ENCODE assay signal across 1 cellular context in the genomic region with DNA sequence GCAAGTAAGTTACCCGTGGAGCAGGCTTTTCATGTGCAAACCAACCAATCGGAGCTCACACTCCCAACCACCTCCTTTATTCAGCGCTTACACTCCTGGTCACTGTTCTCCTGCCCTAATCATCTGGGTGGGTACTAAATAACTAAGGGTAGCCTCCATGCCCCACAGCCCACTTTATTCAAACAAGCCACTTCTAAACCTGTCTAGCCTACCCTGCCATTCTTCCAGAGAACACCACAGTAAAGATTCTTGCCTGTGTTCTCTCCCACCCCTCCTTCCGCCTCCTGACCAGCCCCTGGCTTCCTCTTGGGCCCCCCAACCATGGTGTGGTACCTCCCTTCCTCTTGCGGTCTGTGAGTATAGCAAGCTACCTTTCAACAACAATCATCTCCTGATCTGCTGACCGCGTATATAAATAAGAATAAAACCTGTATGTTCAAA.
TF ChIP-seq lines count a peak whose summit lies in the region.

No MANE protein-coding gene starts in this region.

TF ChIP-seq in GM12878, 131 proteins besides CTCF, POLR2A, EP300 and RAD21 (continued from another document):
- TF ChIP-seq PAX5 (IDR thresholded peaks at IDR 0.05; ENCODE audit: borderline replicate concordance, low read depth, low read length) (no peak), GATAD2B (conservative IDR thresholded peaks at IDR 0.05; ENCODE audit: low read depth) (no peak), SMAD5 (IDR thresholded peaks at IDR 0.05; ENCODE audit: low read depth) (no peak; the same call in 1 of the 2 replicates), BACH1 (IDR thresholded peaks at IDR 0.05; ENCODE audit: borderline replicate concordance) (no peak), TAF1 (IDR thresholded peaks at IDR 0.05; ENCODE audit: borderline replicate concordance, low read depth, low read length) (no peak), SRF (IDR thresholded peaks at IDR 0.05; ENCODE audit: low read depth in 2 of 2, low read length in 2 of 2) (no peak), HDAC2 (IDR thresholded peaks at IDR 0.05) (no peak), TCF7 (IDR thresholded peaks at IDR 0.05; ENCODE audit: borderline replicate concordance) (no peak), NFXL1 (IDR thresholded peaks at IDR 0.05; ENCODE audit: borderline replicate concordance) (no peak), ZNF207 (IDR thresholded peaks at IDR 0.05; ENCODE audit: borderline replicate concordance) (no peak), ZNF217 (IDR thresholded peaks at IDR 0.05) (no peak), NR2F1 (conservative IDR thresholded peaks at IDR 0.05) (no peak), SMARCA5 (IDR thresholded peaks at IDR 0.05) (no peak), ZSCAN29 (IDR thresholded peaks at IDR 0.05) (no peak), RBBP5 (conservative IDR thresholded peaks at IDR 0.05) (no peak), HDAC6 (IDR thresholded peaks at IDR 0.05; ENCODE audit: unreplicated experiment) (no peak), FOXK2 (IDR thresholded peaks at IDR 0.05) (peak; percentile 85), HDGF (IDR thresholded peaks at IDR 0.05) (no peak), PML (IDR thresholded peaks at IDR 0.05; ENCODE audit: low read length) (no peak), NFYA (IDR thresholded peaks at IDR 0.05; ENCODE audit: borderline replicate concordance, low read depth, low read length) (no peak), CBX3 (IDR thresholded peaks at IDR 0.05; ENCODE audit: borderline replicate concordance, low read depth) (no peak), RB1 (IDR thresholded peaks at IDR 0.05; ENCODE audit: borderline replicate concordance) (no peak), NFIC (IDR thresholded peaks at IDR 0.05; ENCODE audit: low read depth, low read length) (0 out of 2 replicates have a peak, but pooled peaks have one; percentile 40), GABPA (IDR thresholded peaks at IDR 0.05; ENCODE audit: low read depth) (no peak), NRF1 (conservative IDR thresholded peaks at IDR 0.05; ENCODE audit: low read depth, low read length) (no peak)
- TF ChIP-seq, protein P1, sequence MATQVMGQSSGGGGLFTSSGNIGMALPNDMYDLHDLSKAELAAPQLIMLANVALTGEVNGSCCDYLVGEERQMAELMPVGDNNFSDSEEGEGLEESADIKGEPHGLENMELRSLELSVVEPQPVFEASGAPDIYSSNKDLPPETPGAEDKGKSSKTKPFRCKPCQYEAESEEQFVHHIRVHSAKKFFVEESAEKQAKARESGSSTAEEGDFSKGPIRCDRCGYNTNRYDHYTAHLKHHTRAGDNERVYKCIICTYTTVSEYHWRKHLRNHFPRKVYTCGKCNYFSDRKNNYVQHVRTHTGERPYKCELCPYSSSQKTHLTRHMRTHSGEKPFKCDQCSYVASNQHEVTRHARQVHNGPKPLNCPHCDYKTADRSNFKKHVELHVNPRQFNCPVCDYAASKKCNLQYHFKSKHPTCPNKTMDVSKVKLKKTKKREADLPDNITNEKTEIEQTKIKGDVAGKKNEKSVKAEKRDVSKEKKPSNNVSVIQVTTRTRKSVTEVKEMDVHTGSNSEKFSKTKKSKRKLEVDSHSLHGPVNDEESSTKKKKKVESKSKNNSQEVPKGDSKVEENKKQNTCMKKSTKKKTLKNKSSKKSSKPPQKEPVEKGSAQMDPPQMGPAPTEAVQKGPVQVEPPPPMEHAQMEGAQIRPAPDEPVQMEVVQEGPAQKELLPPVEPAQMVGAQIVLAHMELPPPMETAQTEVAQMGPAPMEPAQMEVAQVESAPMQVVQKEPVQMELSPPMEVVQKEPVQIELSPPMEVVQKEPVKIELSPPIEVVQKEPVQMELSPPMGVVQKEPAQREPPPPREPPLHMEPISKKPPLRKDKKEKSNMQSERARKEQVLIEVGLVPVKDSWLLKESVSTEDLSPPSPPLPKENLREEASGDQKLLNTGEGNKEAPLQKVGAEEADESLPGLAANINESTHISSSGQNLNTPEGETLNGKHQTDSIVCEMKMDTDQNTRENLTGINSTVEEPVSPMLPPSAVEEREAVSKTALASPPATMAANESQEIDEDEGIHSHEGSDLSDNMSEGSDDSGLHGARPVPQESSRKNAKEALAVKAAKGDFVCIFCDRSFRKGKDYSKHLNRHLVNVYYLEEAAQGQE (IDR thresholded peaks at IDR 0.05; ENCODE audit: low read depth, low read length) = no peak
- TF ChIP-seq, protein P2, sequence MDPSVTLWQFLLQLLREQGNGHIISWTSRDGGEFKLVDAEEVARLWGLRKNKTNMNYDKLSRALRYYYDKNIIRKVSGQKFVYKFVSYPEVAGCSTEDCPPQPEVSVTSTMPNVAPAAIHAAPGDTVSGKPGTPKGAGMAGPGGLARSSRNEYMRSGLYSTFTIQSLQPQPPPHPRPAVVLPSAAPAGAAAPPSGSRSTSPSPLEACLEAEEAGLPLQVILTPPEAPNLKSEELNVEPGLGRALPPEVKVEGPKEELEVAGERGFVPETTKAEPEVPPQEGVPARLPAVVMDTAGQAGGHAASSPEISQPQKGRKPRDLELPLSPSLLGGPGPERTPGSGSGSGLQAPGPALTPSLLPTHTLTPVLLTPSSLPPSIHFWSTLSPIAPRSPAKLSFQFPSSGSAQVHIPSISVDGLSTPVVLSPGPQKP (IDR thresholded peaks at IDR 0.05; ENCODE audit: low read depth, low read length) = no peak
- TF ChIP-seq, protein P3, sequence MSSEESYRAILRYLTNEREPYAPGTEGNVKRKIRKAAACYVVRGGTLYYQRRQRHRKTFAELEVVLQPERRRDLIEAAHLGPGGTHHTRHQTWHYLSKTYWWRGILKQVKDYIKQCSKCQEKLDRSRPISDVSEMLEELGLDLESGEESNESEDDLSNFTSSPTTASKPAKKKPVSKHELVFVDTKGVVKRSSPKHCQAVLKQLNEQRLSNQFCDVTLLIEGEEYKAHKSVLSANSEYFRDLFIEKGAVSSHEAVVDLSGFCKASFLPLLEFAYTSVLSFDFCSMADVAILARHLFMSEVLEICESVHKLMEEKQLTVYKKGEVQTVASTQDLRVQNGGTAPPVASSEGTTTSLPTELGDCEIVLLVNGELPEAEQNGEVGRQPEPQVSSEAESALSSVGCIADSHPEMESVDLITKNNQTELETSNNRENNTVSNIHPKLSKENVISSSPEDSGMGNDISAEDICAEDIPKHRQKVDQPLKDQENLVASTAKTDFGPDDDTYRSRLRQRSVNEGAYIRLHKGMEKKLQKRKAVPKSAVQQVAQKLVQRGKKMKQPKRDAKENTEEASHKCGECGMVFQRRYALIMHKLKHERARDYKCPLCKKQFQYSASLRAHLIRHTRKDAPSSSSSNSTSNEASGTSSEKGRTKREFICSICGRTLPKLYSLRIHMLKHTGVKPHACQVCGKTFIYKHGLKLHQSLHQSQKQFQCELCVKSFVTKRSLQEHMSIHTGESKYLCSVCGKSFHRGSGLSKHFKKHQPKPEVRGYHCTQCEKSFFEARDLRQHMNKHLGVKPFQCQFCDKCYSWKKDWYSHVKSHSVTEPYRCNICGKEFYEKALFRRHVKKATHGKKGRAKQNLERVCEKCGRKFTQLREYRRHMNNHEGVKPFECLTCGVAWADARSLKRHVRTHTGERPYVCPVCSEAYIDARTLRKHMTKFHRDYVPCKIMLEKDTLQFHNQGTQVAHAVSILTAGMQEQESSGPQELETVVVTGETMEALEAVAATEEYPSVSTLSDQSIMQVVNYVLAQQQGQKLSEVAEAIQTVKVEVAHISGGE (CRISPR knock-in tag; IDR thresholded peaks at IDR 0.05) = no peak
- TF ChIP-seq, protein P4, sequence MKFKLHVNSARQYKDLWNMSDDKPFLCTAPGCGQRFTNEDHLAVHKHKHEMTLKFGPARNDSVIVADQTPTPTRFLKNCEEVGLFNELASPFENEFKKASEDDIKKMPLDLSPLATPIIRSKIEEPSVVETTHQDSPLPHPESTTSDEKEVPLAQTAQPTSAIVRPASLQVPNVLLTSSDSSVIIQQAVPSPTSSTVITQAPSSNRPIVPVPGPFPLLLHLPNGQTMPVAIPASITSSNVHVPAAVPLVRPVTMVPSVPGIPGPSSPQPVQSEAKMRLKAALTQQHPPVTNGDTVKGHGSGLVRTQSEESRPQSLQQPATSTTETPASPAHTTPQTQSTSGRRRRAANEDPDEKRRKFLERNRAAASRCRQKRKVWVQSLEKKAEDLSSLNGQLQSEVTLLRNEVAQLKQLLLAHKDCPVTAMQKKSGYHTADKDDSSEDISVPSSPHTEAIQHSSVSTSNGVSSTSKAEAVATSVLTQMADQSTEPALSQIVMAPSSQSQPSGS (IDR thresholded peaks at IDR 0.05; ENCODE audit: low read length) = no peak
- TF ChIP-seq, protein P5, sequence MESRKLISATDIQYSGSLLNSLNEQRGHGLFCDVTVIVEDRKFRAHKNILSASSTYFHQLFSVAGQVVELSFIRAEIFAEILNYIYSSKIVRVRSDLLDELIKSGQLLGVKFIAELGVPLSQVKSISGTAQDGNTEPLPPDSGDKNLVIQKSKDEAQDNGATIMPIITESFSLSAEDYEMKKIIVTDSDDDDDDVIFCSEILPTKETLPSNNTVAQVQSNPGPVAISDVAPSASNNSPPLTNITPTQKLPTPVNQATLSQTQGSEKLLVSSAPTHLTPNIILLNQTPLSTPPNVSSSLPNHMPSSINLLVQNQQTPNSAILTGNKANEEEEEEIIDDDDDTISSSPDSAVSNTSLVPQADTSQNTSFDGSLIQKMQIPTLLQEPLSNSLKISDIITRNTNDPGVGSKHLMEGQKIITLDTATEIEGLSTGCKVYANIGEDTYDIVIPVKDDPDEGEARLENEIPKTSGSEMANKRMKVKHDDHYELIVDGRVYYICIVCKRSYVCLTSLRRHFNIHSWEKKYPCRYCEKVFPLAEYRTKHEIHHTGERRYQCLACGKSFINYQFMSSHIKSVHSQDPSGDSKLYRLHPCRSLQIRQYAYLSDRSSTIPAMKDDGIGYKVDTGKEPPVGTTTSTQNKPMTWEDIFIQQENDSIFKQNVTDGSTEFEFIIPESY (IDR thresholded peaks at IDR 0.05) = no peak
- TF ChIP-seq, protein P6, sequence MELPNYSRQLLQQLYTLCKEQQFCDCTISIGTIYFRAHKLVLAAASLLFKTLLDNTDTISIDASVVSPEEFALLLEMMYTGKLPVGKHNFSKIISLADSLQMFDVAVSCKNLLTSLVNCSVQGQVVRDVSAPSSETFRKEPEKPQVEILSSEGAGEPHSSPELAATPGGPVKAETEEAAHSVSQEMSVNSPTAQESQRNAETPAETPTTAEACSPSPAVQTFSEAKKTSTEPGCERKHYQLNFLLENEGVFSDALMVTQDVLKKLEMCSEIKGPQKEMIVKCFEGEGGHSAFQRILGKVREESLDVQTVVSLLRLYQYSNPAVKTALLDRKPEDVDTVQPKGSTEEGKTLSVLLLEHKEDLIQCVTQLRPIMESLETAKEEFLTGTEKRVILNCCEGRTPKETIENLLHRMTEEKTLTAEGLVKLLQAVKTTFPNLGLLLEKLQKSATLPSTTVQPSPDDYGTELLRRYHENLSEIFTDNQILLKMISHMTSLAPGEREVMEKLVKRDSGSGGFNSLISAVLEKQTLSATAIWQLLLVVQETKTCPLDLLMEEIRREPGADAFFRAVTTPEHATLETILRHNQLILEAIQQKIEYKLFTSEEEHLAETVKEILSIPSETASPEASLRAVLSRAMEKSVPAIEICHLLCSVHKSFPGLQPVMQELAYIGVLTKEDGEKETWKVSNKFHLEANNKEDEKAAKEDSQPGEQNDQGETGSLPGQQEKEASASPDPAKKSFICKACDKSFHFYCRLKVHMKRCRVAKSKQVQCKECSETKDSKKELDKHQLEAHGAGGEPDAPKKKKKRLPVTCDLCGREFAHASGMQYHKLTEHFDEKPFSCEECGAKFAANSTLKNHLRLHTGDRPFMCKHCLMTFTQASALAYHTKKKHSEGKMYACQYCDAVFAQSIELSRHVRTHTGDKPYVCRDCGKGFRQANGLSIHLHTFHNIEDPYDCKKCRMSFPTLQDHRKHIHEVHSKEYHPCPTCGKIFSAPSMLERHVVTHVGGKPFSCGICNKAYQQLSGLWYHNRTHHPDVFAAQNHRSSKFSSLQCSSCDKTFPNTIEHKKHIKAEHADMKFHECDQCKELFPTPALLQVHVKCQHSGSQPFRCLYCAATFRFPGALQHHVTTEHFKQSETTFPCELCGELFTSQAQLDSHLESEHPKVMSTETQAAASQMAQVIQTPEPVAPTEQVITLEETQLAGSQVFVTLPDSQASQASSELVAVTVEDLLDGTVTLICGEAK (IDR thresholded peaks at IDR 0.05; ENCODE audit: borderline replicate concordance) = no peak
- TF ChIP-seq, protein P7, sequence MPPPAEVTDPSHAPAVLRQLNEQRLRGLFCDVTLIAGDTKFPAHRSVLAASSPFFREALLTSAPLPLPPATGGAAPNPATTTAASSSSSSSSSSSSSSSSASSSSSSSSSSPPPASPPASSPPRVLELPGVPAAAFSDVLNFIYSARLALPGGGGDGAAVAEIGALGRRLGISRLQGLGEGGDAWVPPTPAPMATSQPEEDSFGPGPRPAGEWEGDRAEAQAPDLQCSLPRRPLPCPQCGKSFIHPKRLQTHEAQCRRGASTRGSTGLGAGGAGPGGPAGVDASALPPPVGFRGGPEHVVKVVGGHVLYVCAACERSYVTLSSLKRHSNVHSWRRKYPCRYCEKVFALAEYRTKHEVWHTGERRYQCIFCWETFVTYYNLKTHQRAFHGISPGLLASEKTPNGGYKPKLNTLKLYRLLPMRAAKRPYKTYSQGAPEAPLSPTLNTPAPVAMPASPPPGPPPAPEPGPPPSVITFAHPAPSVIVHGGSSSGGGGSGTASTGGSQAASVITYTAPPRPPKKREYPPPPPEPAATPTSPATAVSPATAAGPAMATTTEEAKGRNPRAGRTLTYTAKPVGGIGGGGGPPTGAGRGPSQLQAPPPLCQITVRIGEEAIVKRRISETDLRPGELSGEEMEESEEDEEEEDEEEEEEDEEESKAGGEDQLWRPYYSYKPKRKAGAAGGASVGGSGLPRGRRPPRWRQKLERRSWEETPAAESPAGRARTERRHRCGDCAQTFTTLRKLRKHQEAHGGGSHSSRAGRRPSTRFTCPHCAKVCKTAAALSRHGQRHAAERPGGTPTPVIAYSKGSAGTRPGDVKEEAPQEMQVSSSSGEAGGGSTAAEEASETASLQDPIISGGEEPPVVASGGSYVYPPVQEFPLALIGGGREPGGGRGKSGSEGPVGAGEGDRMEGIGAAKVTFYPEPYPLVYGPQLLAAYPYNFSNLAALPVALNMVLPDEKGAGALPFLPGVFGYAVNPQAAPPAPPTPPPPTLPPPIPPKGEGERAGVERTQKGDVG (CRISPR knock-in tag; IDR thresholded peaks at IDR 0.05) = no peak
- TF ChIP-seq, protein P8, sequence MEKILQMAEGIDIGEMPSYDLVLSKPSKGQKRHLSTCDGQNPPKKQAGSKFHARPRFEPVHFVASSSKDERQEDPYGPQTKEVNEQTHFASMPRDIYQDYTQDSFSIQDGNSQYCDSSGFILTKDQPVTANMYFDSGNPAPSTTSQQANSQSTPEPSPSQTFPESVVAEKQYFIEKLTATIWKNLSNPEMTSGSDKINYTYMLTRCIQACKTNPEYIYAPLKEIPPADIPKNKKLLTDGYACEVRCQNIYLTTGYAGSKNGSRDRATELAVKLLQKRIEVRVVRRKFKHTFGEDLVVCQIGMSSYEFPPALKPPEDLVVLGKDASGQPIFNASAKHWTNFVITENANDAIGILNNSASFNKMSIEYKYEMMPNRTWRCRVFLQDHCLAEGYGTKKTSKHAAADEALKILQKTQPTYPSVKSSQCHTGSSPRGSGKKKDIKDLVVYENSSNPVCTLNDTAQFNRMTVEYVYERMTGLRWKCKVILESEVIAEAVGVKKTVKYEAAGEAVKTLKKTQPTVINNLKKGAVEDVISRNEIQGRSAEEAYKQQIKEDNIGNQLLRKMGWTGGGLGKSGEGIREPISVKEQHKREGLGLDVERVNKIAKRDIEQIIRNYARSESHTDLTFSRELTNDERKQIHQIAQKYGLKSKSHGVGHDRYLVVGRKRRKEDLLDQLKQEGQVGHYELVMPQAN (conservative IDR thresholded peaks at IDR 0.05) = no peak
